9 cellular contexts compared by ENCODE assay signal in the genomic region with DNA sequence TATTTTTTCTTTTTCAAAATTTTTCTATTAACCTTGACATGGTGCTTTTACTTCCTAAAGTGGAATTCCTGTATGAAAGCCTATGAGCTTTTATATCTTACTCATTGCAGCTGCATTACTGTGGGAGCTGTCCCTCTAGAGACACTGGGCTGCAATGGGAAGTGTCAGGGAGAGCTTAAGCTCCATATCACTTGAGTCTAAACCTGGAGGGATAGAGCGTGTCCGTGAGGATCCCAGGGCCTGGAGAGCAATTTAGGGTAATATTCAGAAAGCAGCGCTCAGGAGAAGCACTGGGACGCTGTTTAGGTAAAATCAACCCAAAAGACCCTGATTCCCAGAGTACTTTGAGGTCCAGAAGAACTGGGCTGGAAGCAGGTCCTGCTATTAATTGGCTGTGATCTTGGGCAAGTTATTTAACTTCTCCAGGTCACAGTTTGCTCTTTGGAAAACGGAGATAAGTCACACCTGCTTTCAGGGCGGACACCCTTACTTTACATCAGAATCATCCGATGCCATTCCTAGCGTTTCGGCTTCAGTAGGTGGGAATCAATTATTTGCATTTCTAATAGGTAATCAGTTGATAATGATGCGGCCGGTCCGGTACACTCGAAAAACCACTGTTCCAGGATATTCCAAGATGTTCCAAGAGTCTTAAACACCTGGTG. TPM values are rescaled to one million over a fixed set of nuclear protein-coding genes. Genes with fewer than 3 reads are reported as not detected.
A peak's percentile ranks its signal among the peaks of the same experiment; 100 is the strongest.
DNase-seq lines count a peak whose midpoint lies in the region; ATAC-seq and TF ChIP-seq lines count a peak whose summit lies in the region.
"Had no signal": no experiment of that assay in that cellular context is flagged by ENCODE, and none has a peak within 500 bp of the region (broad histone marks: within the 10 kb centered on the region; RNA-seq: fewer than 3 reads in every experiment).

No MANE protein-coding gene starts in this region.

- no peaks in the 10 kb centered on the region for H3K9me3 Mint-ChIP-seq in activated T-cell treated with anti-CD3 and anti-CD28 coated beads, Interleukin-2, amount 50 U/mL, for 24 hours
- no peaks in the 10 kb centered on the region for H3K9me3 Mint-ChIP-seq in activated CD8-positive, alpha-beta T cell treated with anti-CD3 and anti-CD28 coated beads, Interleukin-2, amount 10 ng/mL, durations not matched to agents 7 days and 5 days (ENCODE audit: insufficient read depth)

- CTCF ChIA-PET in activated CD8-positive, alpha-beta T cell treated with anti-CD3 and anti-CD28 coated beads, Interleukin-2, amount 10 ng/mL, durations not matched to agents 7 days and 5 days (lab: Charles Lee), result interaction anchor here (1.0 to 1.8 kb wide), 5 partner anchors 10 to 413 kb away, joined by 3 to 8 read pairs (median 4); partner anchors contain the start of gene SCAND1

- H3K27me3 ChIP-seq in kidney epithelial cell (ENCODE audit: control insufficient read depth, insufficient read depth, low read length) (no peaks in the 10 kb centered on the region), tibial artery (no peaks in the 10 kb centered on the region)

- H3K9me3 ChIP-seq in tibial artery, result no peaks in the 10 kb centered on the region

- POLR2A ChIA-PET in activated CD8-positive, alpha-beta T cell treated with anti-CD3 and anti-CD28 coated beads, Interleukin-2, amount 10 ng/mL, durations not matched to agents 7 days and 5 days (lab: Charles Lee), result interaction anchor here (1.5 to 1.9 kb wide), 2 partner anchors 51 to 413 kb away, joined by 4 to 10 read pairs; partner anchors contain the start of gene SCAND1

- no peak for TF ChIP-seq CTCF in kidney epithelial cell (IDR thresholded peaks at IDR 0.05; ENCODE audit: insufficient read depth, low read length, poor library complexity, severe bottlenecking)
- TF ChIP-seq CTCF in tibial artery (IDR thresholded peaks at IDR 0.05), result no peak

- H3K36me3 Mint-ChIP-seq in activated T-cell treated with anti-CD3 and anti-CD28 coated beads, Interleukin-2, amount 50 U/mL, for 24 hours (ENCODE audit: low read depth), result peaks cover 21% of the 10 kb centered on the region
- peaks cover 3% of the 10 kb centered on the region for H3K36me3 Mint-ChIP-seq in activated CD8-positive, alpha-beta T cell treated with anti-CD3 and anti-CD28 coated beads, Interleukin-2, amount 10 ng/mL, durations not matched to agents 7 days and 5 days (ENCODE audit: low read depth)

- no peak for DNase-seq in activated T-cell treated with anti-CD3 and anti-CD28 coated beads, Interleukin-2, amount 50 U/mL, for 24 hours
- no peak for DNase-seq in activated T-cell treated with anti-CD3 and anti-CD28 coated beads, Interleukin-2, amount 50 U/mL, for 48 hours
- DNase-seq in activated CD8-positive, alpha-beta T cell treated with anti-CD3 and anti-CD28 coated beads, Interleukin-2, amount 10 ng/mL, durations not matched to agents 7 days and 5 days, result no peak
- no peak for DNase-seq in kidney epithelial cell (ENCODE audit: low read depth)
- DNase-seq in tibial artery, result no peak
- no peak for DNase-seq in NCI-H2107 (lab: John Stamatoyannopoulos, UW)
- DNase-seq in NCI-H187 treated with DMSO at 0.1 percent for 48 hours (lab: John Stamatoyannopoulos, UW), result no peak
- no peak for DNase-seq in iPS-NIHi7 (ENCODE audit: extremely low spot score)

- H3K4me1 Mint-ChIP-seq in activated T-cell treated with anti-CD3 and anti-CD28 coated beads, Interleukin-2, amount 50 U/mL, for 24 hours (ENCODE audit: low read depth), result peaks cover 17% of the 10 kb centered on the region
- peaks cover 23% of the 10 kb centered on the region for H3K4me1 Mint-ChIP-seq in activated CD8-positive, alpha-beta T cell treated with anti-CD3 and anti-CD28 coated beads, Interleukin-2, amount 10 ng/mL, durations not matched to agents 7 days and 5 days (ENCODE audit: low read depth)

- H3K4me1 ChIP-seq in tibial artery, result peaks cover 0 to 18% (median 13%) of the 10 kb centered on the region in 4 donors

- H3K4me3 ChIP-seq in kidney epithelial cell (ENCODE audit: low read depth, low read length) (peak overlapping the region; percentile 80), tibial artery (peak overlapping the region; percentile 60 to 96)

- H3K36me3 ChIP-seq in kidney epithelial cell (ENCODE audit: control insufficient read depth, insufficient read depth, low read length) (peaks cover 3% of the 10 kb centered on the region), tibial artery (peaks cover 0 to 13% (median 0%) of the 10 kb centered on the region in 3 donors)

- peak overlapping the region; percentile 95 for H3K27ac Mint-ChIP-seq in activated T-cell treated with anti-CD3 and anti-CD28 coated beads, Interleukin-2, amount 50 U/mL, for 24 hours
- H3K27ac Mint-ChIP-seq in activated CD8-positive, alpha-beta T cell treated with anti-CD3 and anti-CD28 coated beads, Interleukin-2, amount 10 ng/mL, durations not matched to agents 7 days and 5 days, result peak overlapping the region; percentile 90

- H3K4me3 Mint-ChIP-seq in activated T-cell treated with anti-CD3 and anti-CD28 coated beads, Interleukin-2, amount 50 U/mL, for 24 hours, result peak overlapping the region; percentile 87
- H3K4me3 Mint-ChIP-seq in activated CD8-positive, alpha-beta T cell treated with anti-CD3 and anti-CD28 coated beads, Interleukin-2, amount 10 ng/mL, durations not matched to agents 7 days and 5 days, result peak overlapping the region; percentile 88

- no peaks in the 10 kb centered on the region for H3K27me3 Mint-ChIP-seq in activated T-cell treated with anti-CD3 and anti-CD28 coated beads, Interleukin-2, amount 50 U/mL, for 24 hours
- H3K27me3 Mint-ChIP-seq in activated CD8-positive, alpha-beta T cell treated with anti-CD3 and anti-CD28 coated beads, Interleukin-2, amount 10 ng/mL, durations not matched to agents 7 days and 5 days (ENCODE audit: low read depth), result no peaks in the 10 kb centered on the region

- no peak for ATAC-seq in activated CD8-positive, alpha-beta T cell treated with anti-CD3 and anti-CD28 coated beads, Interleukin-2, amount 10 ng/mL, durations not matched to agents 7 days and 5 days

- peak overlapping the region in 1 of 2 donors; percentile 64 for H3K27ac ChIP-seq in tibial artery

- intact Hi-C loops in tibial artery (cut with DNase I; ENCODE audit: low total_unique reads), result no loop called here

RNA-seq across cellular contexts. Expression of gene ERGIC3, which starts 0.6 kb away (rescaled TPM):
- total RNA-seq in activated CD8-positive, alpha-beta T cell treated with anti-CD3 and anti-CD28 coated beads, Interleukin-2, amount 10 ng/mL, durations not matched to agents 7 days and 5 days, result 100 to 1,000 TPM; 114 to 122 TPM
- total RNA-seq in kidney epithelial cell, result 215 and 229 TPM in 2 replicates

RNA-seq across cellular contexts. Expression of gene C20orf173, which starts 11.8 kb away (rescaled TPM):
- total RNA-seq in activated CD8-positive, alpha-beta T cell treated with anti-CD3 and anti-CD28 coated beads, Interleukin-2, amount 10 ng/mL, durations not matched to agents 7 days and 5 days, result not detected
- not detected in 2 replicates for total RNA-seq in kidney epithelial cell
- total RNA-seq: pulmonary artery endothelial cell had no signal
